ENCODE assay signal across 8 cellular contexts in genomic region chr7:98285132-98286092, GRCh38. TPM values are rescaled to one million over a fixed set of nuclear protein-coding genes. Genes with fewer than 3 reads are reported as not detected.
DNase-seq lines count a peak whose midpoint lies in the region; ATAC-seq and TF ChIP-seq lines count a peak whose summit lies in the region.

No MANE protein-coding gene starts in this region.

- no peak overlapping the region for H3K9ac ChIP-seq in rectal smooth muscle tissue (ENCODE audit: low read length)

- TF ChIP-seq CTCF in RWPE2 (IDR thresholded peaks at IDR 0.05; ENCODE audit: poor library complexity, severe bottlenecking) (no peak), fibroblast of the aortic adventitia (IDR thresholded peaks at IDR 0.05; ENCODE audit: insufficient read depth, low read length) (no peak)

- peak overlapping the region in 2 of 4 donors; percentile 8 to 46 for H3K4me3 Mint-ChIP-seq in CD4-positive, CD25-positive, alpha-beta regulatory T cell

- H3K27me3 Mint-ChIP-seq in CD4-positive, CD25-positive, alpha-beta regulatory T cell, result peaks cover 5% of the 10 kb centered on the region

- no peak for DNase-seq in CD4-positive, CD25-positive, alpha-beta regulatory T cell
- DNase-seq in RWPE2 (ENCODE audit: low spot score) (no peak), fibroblast of the aortic adventitia (ENCODE audit: low read depth) (no peak), dedifferentiated amniotic fluid mesenchymal stem cell (ENCODE audit: extremely low spot score) (no peak), NCI-H2171 (lab: John Stamatoyannopoulos, UW) (no peak), NCI-H1436 (lab: John Stamatoyannopoulos, UW) (no peak)

- H3K4me1 ChIP-seq in CD4-positive, CD25-positive, alpha-beta regulatory T cell (ENCODE audit: control insufficient read depth, insufficient read depth, low read length, poor library complexity, severe bottlenecking), result peaks cover 47% of the 10 kb centered on the region
- peaks cover 41% of the 10 kb centered on the region for H3K4me1 ChIP-seq in RWPE2 (ENCODE audit: insufficient read depth, poor library complexity, severe bottlenecking)
- peaks cover 34% of the 10 kb centered on the region for H3K4me1 ChIP-seq in rectal smooth muscle tissue (ENCODE audit: control insufficient read depth, insufficient read depth, low read length)

- H3K27ac ChIP-seq in CD4-positive, CD25-positive, alpha-beta regulatory T cell (ENCODE audit: insufficient read depth, low read length, poor library complexity, severe bottlenecking), result no peak overlapping the region
- H3K27ac ChIP-seq in RWPE2 (ENCODE audit: poor library complexity, severe bottlenecking), result peak overlapping the region; percentile 91
- H3K27ac ChIP-seq in rectal smooth muscle tissue (ENCODE audit: low read depth, low read length), result peak overlapping the region; percentile 51

- peak overlapping the region in 2 of 3 donors; percentile 48 to 87 for H3K27ac Mint-ChIP-seq in CD4-positive, CD25-positive, alpha-beta regulatory T cell

- H3K9me3 ChIP-seq in CD4-positive, CD25-positive, alpha-beta regulatory T cell (ENCODE audit: control insufficient read depth in 2 of 2, low read length in 2 of 2), result no peaks in the 10 kb centered on the region
- H3K9me3 ChIP-seq in RWPE2 (ENCODE audit: severe bottlenecking), result no peaks in the 10 kb centered on the region

- no peak overlapping the region for H3K4me3 ChIP-seq in CD4-positive, CD25-positive, alpha-beta regulatory T cell (ENCODE audit: low read depth, low read length)
- no peak overlapping the region for H3K4me3 ChIP-seq in RWPE2 (ENCODE audit: severe bottlenecking)
- H3K4me3 ChIP-seq in fibroblast of the aortic adventitia (ENCODE audit: low read depth, low read length), result peak overlapping the region; percentile 95
- peak overlapping the region; percentile 75 for H3K4me3 ChIP-seq in rectal smooth muscle tissue (ENCODE audit: low read length)

- H3K36me3 Mint-ChIP-seq in CD4-positive, CD25-positive, alpha-beta regulatory T cell, result peaks cover 3% of the 10 kb centered on the region

- no peaks in the 10 kb centered on the region for H3K36me3 ChIP-seq in CD4-positive, CD25-positive, alpha-beta regulatory T cell (ENCODE audit: control insufficient read depth, insufficient read depth, low read length)
- H3K36me3 ChIP-seq in RWPE2 (ENCODE audit: low read depth), result peaks cover 36% of the 10 kb centered on the region
- peaks cover 7% of the 10 kb centered on the region for H3K36me3 ChIP-seq in rectal smooth muscle tissue (ENCODE audit: control insufficient read depth, insufficient read depth, low read length)

- H3K27me3 ChIP-seq in CD4-positive, CD25-positive, alpha-beta regulatory T cell (ENCODE audit: control insufficient read depth, insufficient read depth, low read length), result no peaks in the 10 kb centered on the region
- H3K27me3 ChIP-seq in RWPE2 (ENCODE audit: insufficient read depth, poor library complexity, severe bottlenecking) (no peaks in the 10 kb centered on the region), rectal smooth muscle tissue (ENCODE audit: control insufficient read depth, insufficient read depth, low read length) (no peaks in the 10 kb centered on the region)

- ATAC-seq in CD4-positive, CD25-positive, alpha-beta regulatory T cell (ENCODE audit: low read depth in 2 of 2), result no peak
- no peak for ATAC-seq in RWPE2 (ENCODE audit: low read depth)
- ATAC-seq in HG03280 (IDR thresholded peaks at IDR 0.05; ENCODE audit: unreplicated experiment), result no peak

- H3K4me1 Mint-ChIP-seq in CD4-positive, CD25-positive, alpha-beta regulatory T cell, result peaks cover 0 to 56% (median 18%) of the 10 kb centered on the region in 4 donors

- no peaks in the 10 kb centered on the region for H3K9me3 Mint-ChIP-seq in CD4-positive, CD25-positive, alpha-beta regulatory T cell

RNA-seq across cellular contexts. Expression of gene BRI3, which starts 3.9 kb away (rescaled TPM):
- 55.9 TPM for total RNA-seq in CD4-positive, CD25-positive, alpha-beta regulatory T cell
- polyA plus RNA-seq in CD4-positive, CD25-positive, alpha-beta regulatory T cell, result 10 to 100 TPM; 15.6 to 19.2 (median 16.2) TPM
- 22.5 and 105 TPM in 2 replicates for total RNA-seq in fibroblast of the aortic adventitia (ENCODE audit: low replicate concordance)

RNA-seq across cellular contexts. Expression of gene TECPR1, which starts 33.4 kb away (rescaled TPM):
- total RNA-seq in CD4-positive, CD25-positive, alpha-beta regulatory T cell, result 118 TPM
- polyA plus RNA-seq in CD4-positive, CD25-positive, alpha-beta regulatory T cell, result 10 to 100 TPM; 11.0 to 21.3 (median 15.7) TPM
- 11.7 and 13.0 TPM in 2 replicates for total RNA-seq in fibroblast of the aortic adventitia (ENCODE audit: low replicate concordance)

Comparison
In these comparisons a context has a peak if more than half of its experiments do, and no peak if none do; other contexts are left out.
1. H3K4me3 ChIP-seq: peak in fibroblast of the aortic adventitia (single experiment) and rectal smooth muscle tissue (single experiment); none in CD4-positive, CD25-positive, alpha-beta regulatory T cell (single experiment) and RWPE2 (single experiment).